In the genomic region with DNA sequence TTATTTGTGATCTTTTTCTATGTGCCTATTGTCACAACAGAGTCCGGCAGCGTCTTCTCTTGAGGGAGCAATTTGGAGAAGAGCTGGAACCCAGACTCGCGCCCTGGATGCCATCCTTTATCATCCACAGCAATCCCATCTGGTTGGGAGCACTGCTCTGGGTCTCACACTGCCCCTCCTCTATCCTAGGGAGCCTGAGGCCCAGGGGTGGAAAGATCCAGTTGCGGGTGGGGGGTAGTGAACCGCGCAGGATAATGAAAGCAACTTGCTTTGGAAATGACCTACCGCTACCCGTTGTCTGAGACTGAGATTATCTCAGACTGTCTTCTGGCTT, we compare ENCODE assay signal across 8 cellular contexts. TPM values are rescaled to one million over a fixed set of nuclear protein-coding genes. Genes with fewer than 3 reads are reported as not detected.
DNase-seq lines count a peak whose midpoint lies in the region; ATAC-seq and TF ChIP-seq lines count a peak whose summit lies in the region.

No MANE protein-coding gene starts in this region.

- no peak for TF ChIP-seq EP300 in upper lobe of left lung (IDR thresholded peaks at IDR 0.05)

- H3K4me3 ChIP-seq in cardiac muscle cell (peak overlapping the region; percentile 86), astrocyte of the spinal cord (ENCODE audit: low read depth, low read length) (peak overlapping the region; percentile 89), lower leg skin (ENCODE audit: low read depth, poor library complexity, severe bottlenecking) (peak overlapping the region; percentile 30), upper lobe of left lung (peak overlapping the region; percentile 66 to 91 (median 80))

- H3K9me3 ChIP-seq in cardiac muscle cell (ENCODE audit: low read depth) (no peaks in the 10 kb centered on the region), upper lobe of left lung (no peaks in the 10 kb centered on the region)

- in situ Hi-C loops in astrocyte of the spinal cord (cut with HindIII; ENCODE audit: low sequenced_read_pairs), result no loop called here

- WGBS in lower leg skin, 2 donors, result 2% methylated on average over 7 to 9 of the region's 9 CpGs
- 0 to 8% methylated on average over 4 to 9 of the region's 9 CpGs for WGBS in upper lobe of left lung, 2 donors

- peak in 1 of 2 donors; percentile 25 for DNase-seq in cardiac muscle cell (ENCODE audit: low read depth in 1 of 2, low spot score in 1 of 2)
- no peak for DNase-seq in cardiac septum (ENCODE audit: low spot score)
- no peak for DNase-seq in astrocyte of the spinal cord (ENCODE audit: low read depth, low spot score)
- no peak for DNase-seq in lower leg skin (ENCODE audit: low spot score in 2 of 2)
- no peak for DNase-seq in upper lobe of left lung
- DNase-seq in NCI-H510A (lab: John Stamatoyannopoulos, UW), result no peak
- DNase-seq in putamen (ENCODE audit: low spot score), result no peak
- no peak for DNase-seq in NCI-H1092 treated with DMSO at 0.1 percent for 48 hours (lab: John Stamatoyannopoulos, UW)

- no peak for ATAC-seq in upper lobe of left lung (ENCODE audit: low FRiP score in 2 of 2)

- TF ChIP-seq POLR2A in lower leg skin (IDR thresholded peaks at IDR 0.05) (no peak), upper lobe of left lung (IDR thresholded peaks at IDR 0.05) (no peak)

- H3K27me3 ChIP-seq in cardiac muscle cell (no peaks in the 10 kb centered on the region), upper lobe of left lung (no peaks in the 10 kb centered on the region)

- H3K27ac ChIP-seq in cardiac muscle cell, result no peak overlapping the region
- peak overlapping the region; percentile 64 to 99 (median 88) for H3K27ac ChIP-seq in upper lobe of left lung

- H3K36me3 ChIP-seq in cardiac muscle cell (peaks cover 9% of the 10 kb centered on the region), upper lobe of left lung (peaks cover 0 to 26% (median 12%) of the 10 kb centered on the region in 4 donors)

- intact Hi-C loops in cardiac septum (cut with DNase I), result loop anchor here (5.0 kb wide), 1 partner anchor 722 kb away; the partner anchor contains the start of gene TPRKB
- intact Hi-C loops in lower leg skin (cut with DNase I; ENCODE audit: low total_unique reads), result no loop called here

- TF ChIP-seq CTCF in cardiac muscle cell (IDR thresholded peaks at IDR 0.05; ENCODE audit: low read depth, low read length) (no peak), astrocyte of the spinal cord (IDR thresholded peaks at IDR 0.05; ENCODE audit: low read depth, low read length) (no peak), lower leg skin (IDR thresholded peaks at IDR 0.05) (no peak), upper lobe of left lung (IDR thresholded peaks at IDR 0.05) (no peak)

- H3K4me1 ChIP-seq in cardiac muscle cell (ENCODE audit: low read depth) (peaks cover 5% of the 10 kb centered on the region), upper lobe of left lung (peaks cover 34 to 52% (median 37%) of the 10 kb centered on the region in 4 donors)

RNA-seq across cellular contexts. Expression of gene WBP1, which starts 0.7 kb away (rescaled TPM):
- total RNA-seq in cardiac muscle cell, result 168 and 174 TPM in 2 replicates
- polyA plus RNA-seq in cardiac muscle cell, result 156 and 170 TPM in 2 replicates
- 47.7 TPM for total RNA-seq in cardiac septum
- 10 to 100 TPM; 35.9 to 44.9 (median 38.1) TPM for total RNA-seq in lower leg skin
- total RNA-seq in upper lobe of left lung, result 100 to 1,000 TPM in 1 of 6 donors, 10 to 100 TPM in 5; 34.7 to 109 (median 51.3) TPM

RNA-seq across cellular contexts. Expression of gene INO80B, which starts 4.0 kb away (rescaled TPM):
- total RNA-seq in cardiac muscle cell (23.0 and 40.9 TPM in 2 replicates), cardiac septum (18.0 TPM), lower leg skin (10 to 100 TPM; 19.3 to 39.6 (median 31.8) TPM), upper lobe of left lung (10 to 100 TPM; 12.6 to 85.9 (median 32.5) TPM)
- polyA plus RNA-seq in cardiac muscle cell, result 15.4 and 23.8 TPM in 2 replicates

RNA-seq across cellular contexts. Expression of gene MOGS, which starts 6.3 kb away (rescaled TPM):
- total RNA-seq in cardiac muscle cell (58.5 and 67.3 TPM in 2 replicates), cardiac septum (20.6 TPM), lower leg skin (10 to 100 TPM; 49.5 to 57.4 (median 52.5) TPM), upper lobe of left lung (10 to 100 TPM; 57.8 to 80.8 (median 63.1) TPM)
- 31.9 and 50.1 TPM in 2 replicates for polyA plus RNA-seq in cardiac muscle cell

RNA-seq across cellular contexts. Expression of gene MRPL53, which starts 13.6 kb away (rescaled TPM):
- total RNA-seq in cardiac muscle cell (50.8 and 50.9 TPM in 2 replicates), cardiac septum (134 TPM), lower leg skin (10 to 100 TPM; 24.9 to 70.0 (median 29.5) TPM), upper lobe of left lung (10 to 100 TPM; 19.9 to 87.1 (median 30.1) TPM)
- polyA plus RNA-seq in cardiac muscle cell, result 132 and 140 TPM in 2 replicates

RNA-seq across cellular contexts. Expression of gene RTKN, which starts 17.2 kb away (rescaled TPM):
- total RNA-seq in cardiac muscle cell, result 41.1 and 53.3 TPM in 2 replicates
- 53.3 and 61.7 TPM in 2 replicates for polyA plus RNA-seq in cardiac muscle cell
- total RNA-seq in cardiac septum, result 18.5 TPM
- 10 to 100 TPM; 44.9 to 71.8 (median 48.3) TPM for total RNA-seq in lower leg skin
- total RNA-seq in upper lobe of left lung, result 10 to 100 TPM; 26.7 to 95.3 (median 34.0) TPM

Comparison
In these comparisons a context has a peak if more than half of its experiments do, and no peak if none do; other contexts are left out.
1. H3K4me3 ChIP-seq: peak in every context shown above with its lines; median percentile 89 in astrocyte of the spinal cord; 86 in cardiac muscle cell; 80 in upper lobe of left lung; 30 in lower leg skin.